ENCODE assay signal across 20 cellular contexts in genomic region chr15:92316586-92317295, GRCh38.
"Had no signal": no experiment of that assay in that cellular context is flagged by ENCODE, and none has a peak within 500 bp of the region (broad histone marks: within the 10 kb centered on the region; RNA-seq: fewer than 3 reads in every experiment).

No MANE protein-coding gene starts in this region.

- H3K9me3 ChIP-seq: gastrocnemius medialis, heart right ventricle, lower lobe of right lung, ovary, thyroid gland, upper lobe of left lung, uterus had no signal

- H3K4me3 Mint-ChIP-seq: immature natural killer cell; naive thymus-derived CD8-positive, alpha-beta T cell had no signal

- ATAC-seq: gastrocnemius medialis; naive thymus-derived CD8-positive, alpha-beta T cell; right cardiac atrium had no signal

- H3K27ac ChIP-seq: epithelial cell of prostate, esophagus muscularis mucosa, gastrocnemius medialis, heart right ventricle, left ventricle myocardium inferior, lower lobe of right lung, ovary, suprapubic skin, thyroid gland, upper lobe of left lung, uterus had no signal

- H3K4me1 Mint-ChIP-seq: immature natural killer cell had no signal

- DNase-seq: effector memory CD4-positive, alpha-beta T cell; gastrocnemius medialis; heart right ventricle; hypothalamus; immature natural killer cell; left ventricle myocardium inferior; lower lobe of right lung; mesenchymal stem cell; naive thymus-derived CD8-positive, alpha-beta T cell; ovary; right cardiac atrium; stimulated activated CD4-positive, alpha-beta T cell treated with anti-CD3 and anti-CD28 coated beads, Interleukin-2, amount 100 ng/mL, for 48 hours; stimulated activated naive CD4-positive, alpha-beta T cell treated with Interleukin-2 at 50 U/mL for 16 hours; thyroid gland; upper lobe of left lung; uterus had no signal

- H3K36me3 ChIP-seq: esophagus muscularis mucosa, gastrocnemius medialis, heart right ventricle, left ventricle myocardium inferior, lower lobe of right lung, ovary, suprapubic skin, thyroid gland, upper lobe of left lung, uterus had no signal

- H3K27ac Mint-ChIP-seq: immature natural killer cell; naive thymus-derived CD8-positive, alpha-beta T cell had no signal

- H3K27me3 ChIP-seq: ovary, thyroid gland, upper lobe of left lung, uterus had no signal

- H3K36me3 Mint-ChIP-seq: immature natural killer cell had no signal

- H3K4me3 ChIP-seq: esophagus muscularis mucosa, gastrocnemius medialis, heart right ventricle, left ventricle myocardium inferior, lower lobe of right lung, ovary, smooth muscle cell, suprapubic skin, thyroid gland, upper lobe of left lung, uterus had no signal
